In the genomic region with DNA sequence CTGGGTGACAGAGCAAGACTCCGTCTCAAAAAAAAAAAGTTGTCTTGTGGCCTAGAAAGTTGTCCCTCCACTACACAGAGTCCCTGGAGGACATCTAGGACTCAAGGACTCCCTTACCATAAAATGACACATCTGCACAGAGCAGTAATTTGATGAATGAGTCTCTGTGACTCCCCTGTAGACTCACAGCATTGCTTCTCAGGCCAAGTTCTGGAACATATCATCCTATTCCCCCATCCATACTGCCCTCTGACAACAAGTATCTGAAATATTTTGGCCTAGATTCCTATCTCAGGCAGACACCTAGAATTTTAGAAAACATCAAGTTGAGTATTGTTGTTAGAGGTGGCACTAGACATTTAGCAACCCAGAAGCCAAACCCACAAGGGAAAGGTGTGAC, we compare ENCODE assay signal across 1 cellular context.
TF ChIP-seq lines count a peak whose summit lies in the region.

No MANE protein-coding gene starts in this region.

TF ChIP-seq in A549, 52 proteins besides CTCF, POLR2A, EP300 and RAD21 (continued from another document):
- TF ChIP-seq, protein P1, sequence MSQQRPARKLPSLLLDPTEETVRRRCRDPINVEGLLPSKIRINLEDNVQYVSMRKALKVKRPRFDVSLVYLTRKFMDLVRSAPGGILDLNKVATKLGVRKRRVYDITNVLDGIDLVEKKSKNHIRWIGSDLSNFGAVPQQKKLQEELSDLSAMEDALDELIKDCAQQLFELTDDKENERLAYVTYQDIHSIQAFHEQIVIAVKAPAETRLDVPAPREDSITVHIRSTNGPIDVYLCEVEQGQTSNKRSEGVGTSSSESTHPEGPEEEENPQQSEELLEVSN (IDR thresholded peaks at IDR 0.05; ENCODE audit: borderline replicate concordance, low read depth): no peak
- TF ChIP-seq MAFK (IDR thresholded peaks at IDR 0.05; ENCODE audit: partially characterized antibody) (no peak), RCOR1 (IDR thresholded peaks at IDR 0.05; ENCODE audit: low read depth, low read length) (no peak), BHLHE40 (IDR thresholded peaks at IDR 0.05; ENCODE audit: low read depth, low read length) (no peak), RFX5 (IDR thresholded peaks at IDR 0.05) (no peak), ZSCAN20 (CRISPR knock-in tag; IDR thresholded peaks at IDR 0.05) (no peak)
